13 cellular contexts compared by ENCODE assay signal in genomic region chr10:30270247-30270646, GRCh38.
DNase-seq lines count a peak whose midpoint lies in the region; FAIRE-seq and TF ChIP-seq lines count a peak whose summit lies in the region.
"Had no signal": no experiment of that assay in that cellular context is flagged by ENCODE, and none has a peak within 500 bp of the region (broad histone marks: within the 10 kb centered on the region; RNA-seq: fewer than 3 reads in every experiment).

No MANE protein-coding gene starts in this region.

- H3K36me3 ChIP-seq in Loucy (ENCODE audit: insufficient read depth, low read length) (no peaks in the 10 kb centered on the region), astrocyte (ENCODE audit: insufficient read depth, low read length) (no peaks in the 10 kb centered on the region), neural cell (ENCODE audit: insufficient read depth, low read length) (no peaks in the 10 kb centered on the region)
- H3K36me3 ChIP-seq: WERI-Rb-1 had no signal

- no peak overlapping the region for H3K4me3 Mint-ChIP-seq in astrocyte (ENCODE audit: unreplicated experiment)
- H3K4me3 Mint-ChIP-seq: activated T-helper 17 cell treated with anti-CD3 and anti-CD28 coated beads, Interleukin-2, amount 50 U/mL, for 72 hours had no signal

- TF ChIP-seq CTCF in D721Med (IDR thresholded peaks at IDR 0.05; ENCODE audit: insufficient read depth, missing control alignments) (peak; percentile 2), Loucy (conservative IDR thresholded peaks at IDR 0.05; ENCODE audit: low read length) (peak; percentile 45), astrocyte (IDR thresholded peaks at IDR 0.05; ENCODE audit: insufficient read depth, low read depth, low read length) (peak; percentile 19), neural cell (IDR thresholded peaks at IDR 0.05; ENCODE audit: poor library complexity, severe bottlenecking) (peak; percentile 25)

- H3K9me3 Mint-ChIP-seq in astrocyte (ENCODE audit: unreplicated experiment): peaks cover 11% of the 10 kb centered on the region

- H3K4me2 ChIP-seq in Loucy (ENCODE audit: low read depth, low read length, poor library complexity, severe bottlenecking) (no peak overlapping the region), astrocyte (ENCODE audit: low read length) (no peak overlapping the region), neural cell (ENCODE audit: low read length) (no peak overlapping the region)

- no peak overlapping the region for H3K27ac ChIP-seq in astrocyte (ENCODE audit: low read depth, low read length)
- no peak overlapping the region for H3K27ac ChIP-seq in neural cell (ENCODE audit: low read length)
- H3K27ac ChIP-seq: WERI-Rb-1 had no signal

- no peaks in the 10 kb centered on the region for H3K9me2 ChIP-seq in Loucy (replicated peaks; ENCODE audit: low read depth, low read length)
- H3K9me2 ChIP-seq in neural cell (ENCODE audit: insufficient read depth, low read length): no peaks in the 10 kb centered on the region

- no peak overlapping the region for H3K4me3 ChIP-seq in Loucy (ENCODE audit: low read length, poor library complexity, severe bottlenecking)
- H3K4me3 ChIP-seq in astrocyte (ENCODE audit: insufficient read depth, low read depth, low read length): no peak overlapping the region
- no peak overlapping the region for H3K4me3 ChIP-seq in neural cell (ENCODE audit: low read length)

- no peak overlapping the region for H3K27ac Mint-ChIP-seq in astrocyte (ENCODE audit: unreplicated experiment)
- H3K27ac Mint-ChIP-seq: activated T-helper 17 cell treated with anti-CD3 and anti-CD28 coated beads, Interleukin-2, amount 50 U/mL, for 72 hours had no signal

- peaks cover 4% of the 10 kb centered on the region for H3K27me3 Mint-ChIP-seq in astrocyte (ENCODE audit: low read depth, unreplicated experiment)

- DNase-seq in D721Med (ENCODE audit: insufficient read length, low spot score) (no peak), astrocyte (ENCODE audit: low read depth) (no peak), T1000 (lab: John Stamatoyannopoulos, UW) (no peak), activated gamma-delta T cell (lab: John Stamatoyannopoulos, UW) (no peak), NCI-H226 (no peak), activated T-cell treated with anti-CD3 and anti-CD28 coated beads for 4 hours (no peak)
- DNase-seq: EL, GOT3, KG1, WERI-Rb-1 had no signal

- H4K20me1 ChIP-seq in Loucy (ENCODE audit: insufficient read depth, low read length, poor library complexity, severe bottlenecking): no peaks in the 10 kb centered on the region
- H4K20me1 ChIP-seq in astrocyte (ENCODE audit: insufficient read depth, low read length): no peaks in the 10 kb centered on the region
- no peaks in the 10 kb centered on the region for H4K20me1 ChIP-seq in neural cell (ENCODE audit: insufficient read depth)

- H3K4me1 Mint-ChIP-seq in astrocyte (ENCODE audit: low read depth, unreplicated experiment): no peaks in the 10 kb centered on the region
- H3K4me1 Mint-ChIP-seq: activated T-helper 17 cell treated with anti-CD3 and anti-CD28 coated beads, Interleukin-2, amount 50 U/mL, for 72 hours had no signal

- no peaks in the 10 kb centered on the region for H3K27me3 ChIP-seq in Loucy (ENCODE audit: insufficient read depth, low read length, poor library complexity, severe bottlenecking)
- no peaks in the 10 kb centered on the region for H3K27me3 ChIP-seq in astrocyte (ENCODE audit: insufficient read depth, low read length)
- H3K27me3 ChIP-seq in neural cell (ENCODE audit: insufficient read depth, low read depth, low read length): no peaks in the 10 kb centered on the region

- no peak for TF ChIP-seq RAD21 in neural cell (conservative IDR thresholded peaks at IDR 0.05)

- H2AFZ ChIP-seq in Loucy (ENCODE audit: low read length) (no peak overlapping the region), astrocyte (ENCODE audit: low read depth, low read length) (no peak overlapping the region), neural cell (ENCODE audit: low read depth, low read length) (no peak overlapping the region)

- H3F3A ChIP-seq in Loucy (ENCODE audit: low read depth) (no peaks in the 10 kb centered on the region), neural cell (ENCODE audit: insufficient read depth, low read length, poor library complexity, severe bottlenecking) (no peaks in the 10 kb centered on the region)

- H3K4me1 ChIP-seq in Loucy (ENCODE audit: insufficient read depth, low read length, poor library complexity, severe bottlenecking) (no peaks in the 10 kb centered on the region), astrocyte (ENCODE audit: insufficient read depth, low read length) (no peaks in the 10 kb centered on the region)

- H3K9me3 ChIP-seq in Loucy (ENCODE audit: insufficient read depth, low read depth, low read length) (no peaks in the 10 kb centered on the region), astrocyte (ENCODE audit: insufficient read depth, low read depth, low read length) (no peaks in the 10 kb centered on the region), neural cell (ENCODE audit: low read length) (no peaks in the 10 kb centered on the region)

- no peaks in the 10 kb centered on the region for H3K36me3 Mint-ChIP-seq in astrocyte (ENCODE audit: low read depth, unreplicated experiment)

- FAIRE-seq in D721Med (lab: Jason Lieb, UNC) (no peak), astrocyte (lab: Jason Lieb, UNC) (no peak)

- H3K79me2 ChIP-seq in Loucy (ENCODE audit: insufficient read depth, low read length) (no peaks in the 10 kb centered on the region), astrocyte (ENCODE audit: insufficient read depth, low read length) (no peaks in the 10 kb centered on the region), neural cell (replicated peaks; ENCODE audit: insufficient read depth, low read length) (no peaks in the 10 kb centered on the region)

- no peak for TF ChIP-seq EP300 in neural cell (conservative IDR thresholded peaks at IDR 0.05; ENCODE audit: poor library complexity, severe bottlenecking)

- H3K9ac ChIP-seq in Loucy (ENCODE audit: low read depth, low read length, poor library complexity, severe bottlenecking): no peak overlapping the region
- H3K9ac ChIP-seq in astrocyte (ENCODE audit: low read length): no peak overlapping the region
- no peak overlapping the region for H3K9ac ChIP-seq in neural cell (ENCODE audit: low read length)

TF ChIP-seq in neural cell, 6 proteins besides CTCF, POLR2A, EP300 and RAD21:
- TF ChIP-seq EZH2 (IDR thresholded peaks at IDR 0.05; ENCODE audit: borderline replicate concordance, insufficient read depth, low read length, poor library complexity, severe bottlenecking): no peak
- TF ChIP-seq SMC3 (conservative IDR thresholded peaks at IDR 0.05; ENCODE audit: poor library complexity): peak; percentile 37
- no peak for TF ChIP-seq POLR2AphosphoS5 (IDR thresholded peaks at IDR 0.05)
- TF ChIP-seq MXI1 (conservative IDR thresholded peaks at IDR 0.05; ENCODE audit: poor library complexity, severe bottlenecking): no peak
